In the genomic region with DNA sequence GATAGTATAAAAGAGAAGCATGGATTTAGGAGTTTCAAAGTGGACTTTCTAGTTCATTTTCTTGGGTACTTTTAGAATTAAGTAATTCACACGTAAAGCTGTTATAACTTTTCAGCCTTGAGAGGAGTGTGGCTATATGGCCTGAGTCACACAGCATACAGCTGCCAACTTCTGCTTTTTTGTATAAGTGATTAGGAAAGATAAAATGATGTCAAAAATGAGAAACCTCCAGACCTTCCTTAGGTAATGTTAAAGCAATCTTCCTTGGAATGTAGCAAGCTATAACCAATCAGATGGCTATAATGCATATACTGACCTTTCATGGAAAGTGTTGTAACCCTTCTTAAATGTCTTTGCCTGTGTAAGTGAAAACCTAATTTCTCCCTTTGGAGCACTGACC, we compare ENCODE assay signal across 1 cellular context.
TF ChIP-seq lines count a peak whose summit lies in the region.

No MANE protein-coding gene starts in this region.

TF ChIP-seq in WTC11, 78 proteins besides CTCF, POLR2A, EP300 and RAD21 (continued from another document):
- TF ChIP-seq, protein P1, sequence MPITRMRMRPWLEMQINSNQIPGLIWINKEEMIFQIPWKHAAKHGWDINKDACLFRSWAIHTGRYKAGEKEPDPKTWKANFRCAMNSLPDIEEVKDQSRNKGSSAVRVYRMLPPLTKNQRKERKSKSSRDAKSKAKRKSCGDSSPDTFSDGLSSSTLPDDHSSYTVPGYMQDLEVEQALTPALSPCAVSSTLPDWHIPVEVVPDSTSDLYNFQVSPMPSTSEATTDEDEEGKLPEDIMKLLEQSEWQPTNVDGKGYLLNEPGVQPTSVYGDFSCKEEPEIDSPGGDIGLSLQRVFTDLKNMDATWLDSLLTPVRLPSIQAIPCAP (CRISPR knock-in tag; IDR thresholded peaks at IDR 0.05): no peak
- no peak for TF ChIP-seq CBFB (CRISPR knock-in tag; IDR thresholded peaks at IDR 0.05; ENCODE audit: low read depth)
